ENCODE assay signal across 8 cellular contexts in genomic region chr12:17588968-17589367, GRCh38.
DNase-seq lines count a peak whose midpoint lies in the region; ATAC-seq and TF ChIP-seq lines count a peak whose summit lies in the region.

No MANE protein-coding gene starts in this region.

- no peak overlapping the region for H3K27ac ChIP-seq in VCaP

- peak; percentile 78 for TF ChIP-seq CTCF in VCaP (conservative IDR thresholded peaks at IDR 0.05)

- peak; percentile 91 for DNase-seq in DMS53 treated with DMSO at 0.1 percent for 48 hours (lab: John Stamatoyannopoulos, UW; ENCODE audit: unreplicated experiment)
- DNase-seq in Kasumi-1 (lab: John Stamatoyannopoulos, UW): peak; percentile 66 to 72
- peak; percentile 29 for DNase-seq in medulla oblongata (ENCODE audit: extremely low spot score)
- DNase-seq in NOMO-1 treated with dmso at 0.1 percent for 144 hours (lab: John Stamatoyannopoulos, UW; ENCODE audit: unreplicated experiment): no peak
- no peak for DNase-seq in COLO829 (ENCODE audit: low spot score)
- DNase-seq in NCI-H524 treated with DMSO at 0.1 percent for 48 hours (lab: John Stamatoyannopoulos, UW): no peak

- no peak for ATAC-seq in HG02938 (IDR thresholded peaks at IDR 0.05; ENCODE audit: unreplicated experiment)

Comparison
In these comparisons a context has a peak if more than half of its experiments do, and no peak if none do; other contexts are left out.
1. DNase-seq: peak in DMS53 treated with DMSO at 0.1 percent for 48 hours (single experiment), Kasumi-1 (2 of 2) and medulla oblongata (single experiment); none in NOMO-1 treated with dmso at 0.1 percent for 144 hours (single experiment), COLO829 (single experiment) and NCI-H524 treated with DMSO at 0.1 percent for 48 hours (single experiment).